Comparison of ENCODE assay signal across 9 cellular contexts in genomic region chr11:16925495-16926065, GRCh38.
DNase-seq lines count a peak whose midpoint lies in the region; ATAC-seq and TF ChIP-seq lines count a peak whose summit lies in the region.
"Had no signal": no experiment of that assay in that cellular context is flagged by ENCODE, and none has a peak within 500 bp of the region (broad histone marks: within the 10 kb centered on the region; RNA-seq: fewer than 3 reads in every experiment).

No MANE protein-coding gene starts in this region.

- intact Hi-C loops in transverse colon (cut with DNase I; ENCODE audit: low total_unique reads), result no loop called here

- TF ChIP-seq CTCF in Peyer's patch (IDR thresholded peaks at IDR 0.05) (no peak), transverse colon (IDR thresholded peaks at IDR 0.05) (no peak)

- H3K4me3 ChIP-seq in Peyer's patch (peak overlapping the region; percentile 35 to 63 (median 50)), transverse colon (peak overlapping the region; percentile 31 to 58 (median 36))

- no peaks in the 10 kb centered on the region for H3K36me3 ChIP-seq in Peyer's patch
- no peaks in the 10 kb centered on the region for H3K36me3 ChIP-seq in transverse colon

- peaks cover 0 to 18% (median 6%) of the 10 kb centered on the region in 4 donors for H3K4me1 ChIP-seq in Peyer's patch
- peaks cover 4 to 48% (median 42%) of the 10 kb centered on the region in 4 donors for H3K4me1 ChIP-seq in transverse colon

- no peaks in the 10 kb centered on the region for H3K9me3 ChIP-seq in Peyer's patch
- H3K9me3 ChIP-seq in transverse colon, result no peaks in the 10 kb centered on the region

- H3K27me3 ChIP-seq in Peyer's patch (no peaks in the 10 kb centered on the region), transverse colon (peaks cover 34% of the 10 kb centered on the region)

- DNase-seq in COLO668 (lab: John Stamatoyannopoulos, UW; ENCODE audit: unreplicated experiment) (peak; percentile 79), Peyer's patch (peak in 2 of 3 donors; percentile 62 to 82), ecto neural progenitor cell (ENCODE audit: low spot score) (peak; percentile 82), lung microvascular endothelial cell (ENCODE audit: low read depth in 2 of 2) (peak; percentile 49 to 53), transverse colon (peak; percentile 55)

- ATAC-seq in GM21423 (IDR thresholded peaks at IDR 0.05; ENCODE audit: unreplicated experiment) (peak; percentile 19), HG02798 (IDR thresholded peaks at IDR 0.05; ENCODE audit: poor library complexity, unreplicated experiment) (no peak), GM21576 (IDR thresholded peaks at IDR 0.05; ENCODE audit: unreplicated experiment) (no peak)

- WGBS in transverse colon (ENCODE audit: low coverage in 1 of 2), 2 donors, result 0% methylated on average over 12 of the region's 56 CpGs; no CpG with 5 or more reads in 1 of the 2 donors

- no peak for TF ChIP-seq EP300 in transverse colon (IDR thresholded peaks at IDR 0.05; ENCODE audit: low read depth)

- in situ Hi-C loops in transverse colon (cut with MboI; ENCODE audit: low pct_ligation_motif_present in 1 of 4, low pct_unique_long_range_greater_than_20kb in 1 of 4, low sequenced_read_pairs in 3 of 4), result no loop called here

- TF ChIP-seq POLR2A in Peyer's patch (IDR thresholded peaks at IDR 0.05) (peak in 1 of 2 donors; percentile 45), transverse colon (IDR thresholded peaks at IDR 0.05) (peak; percentile 53)

- peak overlapping the region in 3 of 4 donors; percentile 86 to 97 (median 93) for H3K27ac ChIP-seq in Peyer's patch
- H3K27ac ChIP-seq in transverse colon, result peak overlapping the region; percentile 84 to 89 (median 88)
- H3K27ac ChIP-seq: KMS-11 had no signal
